In genomic region chr17:33434841-33435240, GRCh38 we compare ENCODE assay signal across 31 cellular contexts.
"Had no signal": no experiment of that assay in that cellular context is flagged by ENCODE, and none has a peak within 500 bp of the region (broad histone marks: within the 10 kb centered on the region; RNA-seq: fewer than 3 reads in every experiment).

No MANE protein-coding gene starts in this region.

- H3K4me3 Mint-ChIP-seq: naive B cell; naive thymus-derived CD8-positive, alpha-beta T cell; natural killer cell treated with Interleukin-12 subunit alpha and Interleukin-12 subunit beta and Interleukin-15 and Interleukin-18, amount 100 ng/mL, for 72 hours; nephron progenitor cell; neural crest cell; stimulated activated naive B cell treated with anti-CD40 and anti-IgM and Interleukin-4, amounts not matched to agents 10 μg/mL and 1 μg/mL and 100 μg/mL, for 72 hours; stimulated activated naive CD8-positive, alpha-beta T cell treated with anti-CD3 and anti-CD28 coated beads, Interleukin-15, Interleukin-2, amounts not matched to agents 100 ng/mL and 50 ng/mL, for 24 hours had no signal

- H3K4me3 ChIP-seq: ovary, psoas muscle, right lobe of liver, sigmoid colon, spleen, stomach, thoracic aorta, thyroid gland, tibial nerve, upper lobe of left lung, vagina had no signal

- H3K9me3 ChIP-seq: neutrophil, ovary, psoas muscle, right lobe of liver, sigmoid colon, spleen, stomach, thoracic aorta, thyroid gland, tibial nerve, upper lobe of left lung, vagina had no signal

- H3K27me3 ChIP-seq: neutrophil, ovary, right lobe of liver, sigmoid colon, stomach, thyroid gland, tibial nerve, upper lobe of left lung, vagina had no signal

- H3K9ac ChIP-seq: parathyroid adenoma had no signal

- H3K9me3 Mint-ChIP-seq: natural killer cell treated with Interleukin-12 subunit alpha and Interleukin-12 subunit beta and Interleukin-15 and Interleukin-18, amount 100 ng/mL, for 72 hours; nephron progenitor cell had no signal

- H3K36me3 Mint-ChIP-seq: naive B cell; naive thymus-derived CD8-positive, alpha-beta T cell; natural killer cell treated with Interleukin-12 subunit alpha and Interleukin-12 subunit beta and Interleukin-15 and Interleukin-18, amount 100 ng/mL, for 72 hours; stimulated activated naive B cell treated with anti-CD40 and anti-IgM and Interleukin-4, amounts not matched to agents 10 μg/mL and 1 μg/mL and 100 μg/mL, for 72 hours had no signal

- H3K27me3 Mint-ChIP-seq: stimulated activated naive B cell treated with anti-CD40 and anti-IgM and Interleukin-4, amounts not matched to agents 10 μg/mL and 1 μg/mL and 100 μg/mL, for 72 hours; stimulated activated naive CD8-positive, alpha-beta T cell treated with anti-CD3 and anti-CD28 coated beads, Interleukin-15, Interleukin-2, amounts not matched to agents 100 ng/mL and 50 ng/mL, for 24 hours had no signal

- H3K4me1 ChIP-seq: parathyroid adenoma, psoas muscle, right lobe of liver, sigmoid colon, spleen, stomach, thyroid gland, tibial nerve, upper lobe of left lung, vagina had no signal

- H3K79me2 ChIP-seq: parathyroid adenoma had no signal

- H3K36me3 ChIP-seq: neutrophil, ovary, right lobe of liver, sigmoid colon, spleen, stomach, thoracic aorta, thyroid gland, tibial nerve, upper lobe of left lung, vagina had no signal

- H3K4me1 Mint-ChIP-seq: naive B cell; naive thymus-derived CD8-positive, alpha-beta T cell; neural crest cell; stimulated activated naive B cell treated with anti-CD40 and anti-IgM and Interleukin-4, amounts not matched to agents 10 μg/mL and 1 μg/mL and 100 μg/mL, for 72 hours had no signal

- H3K27ac Mint-ChIP-seq: naive B cell; naive thymus-derived CD8-positive, alpha-beta T cell; natural killer cell treated with Interleukin-12 subunit alpha and Interleukin-12 subunit beta and Interleukin-15 and Interleukin-18, amount 100 ng/mL, for 72 hours; nephron progenitor cell; progenitor cell of endocrine pancreas; stimulated activated naive B cell treated with anti-CD40 and anti-IgM and Interleukin-4, amounts not matched to agents 10 μg/mL and 1 μg/mL and 100 μg/mL, for 72 hours; stimulated activated naive CD8-positive, alpha-beta T cell treated with anti-CD3 and anti-CD28 coated beads, Interleukin-15, Interleukin-2, amounts not matched to agents 100 ng/mL and 50 ng/mL, for 24 hours had no signal

- ATAC-seq: naive thymus-derived CD8-positive, alpha-beta T cell; natural killer cell treated with Interleukin-12 subunit alpha and Interleukin-12 subunit beta and Interleukin-15 and Interleukin-18, amount 100 ng/mL, for 72 hours; psoas muscle; right cardiac atrium; right lobe of liver; stimulated activated naive B cell treated with anti-CD40 and anti-IgM and Interleukin-4, amounts not matched to agents 10 μg/mL and 1 μg/mL and 100 μg/mL, for 72 hours had no signal

- DNase-seq: naive B cell; naive thymus-derived CD8-positive, alpha-beta T cell; nephron progenitor cell; nucleus accumbens; ovary; posterior cingulate gyrus; psoas muscle; right cardiac atrium; right lobe of liver; sigmoid colon; small intestine; spleen; stimulated activated CD4-positive, alpha-beta T cell treated with anti-CD3 and anti-CD28 coated beads, Interleukin-12 subunit alpha, Interleukin-12 subunit beta, amount 100 ng/mL, for 4 hours; stimulated activated CD4-positive, alpha-beta T cell treated with anti-CD3 and anti-CD28 coated beads, Interleukin-1b, Interleukin-23, amount 100 ng/mL, for 48 hours; stimulated activated CD4-positive, alpha-beta T cell treated with anti-CD3 and anti-CD28 coated beads, Interleukin-4, amount 100 ng/mL, for 1 hour; stimulated activated CD4-positive, alpha-beta T cell treated with anti-CD3 and anti-CD28 coated beads, Interleukin-4, amount 100 ng/mL, for 4 hours; stimulated activated CD8-positive, alpha-beta memory T cell treated with anti-CD3 and anti-CD28 coated beads, Interleukin-4, amount 100 ng/mL, for 48 hours; stimulated activated naive B cell treated with anti-CD40 and anti-IgM and Interleukin-4, amounts not matched to agents 10 μg/mL and 1 μg/mL and 100 μg/mL, for 72 hours; stimulated activated naive CD4-positive, alpha-beta T cell treated with Interleukin-2 at 50 U/mL for 16 hours; stomach; thyroid gland; upper lobe of left lung had no signal

- H3K27ac ChIP-seq: neutrophil, ovary, parathyroid adenoma, psoas muscle, right lobe of liver, sigmoid colon, spleen, stomach, thoracic aorta, thyroid gland, tibial nerve, upper lobe of left lung, vagina had no signal

- H2AFZ ChIP-seq: parathyroid adenoma had no signal
